Comparison of ENCODE assay signal across 21 cellular contexts in the genomic region with DNA sequence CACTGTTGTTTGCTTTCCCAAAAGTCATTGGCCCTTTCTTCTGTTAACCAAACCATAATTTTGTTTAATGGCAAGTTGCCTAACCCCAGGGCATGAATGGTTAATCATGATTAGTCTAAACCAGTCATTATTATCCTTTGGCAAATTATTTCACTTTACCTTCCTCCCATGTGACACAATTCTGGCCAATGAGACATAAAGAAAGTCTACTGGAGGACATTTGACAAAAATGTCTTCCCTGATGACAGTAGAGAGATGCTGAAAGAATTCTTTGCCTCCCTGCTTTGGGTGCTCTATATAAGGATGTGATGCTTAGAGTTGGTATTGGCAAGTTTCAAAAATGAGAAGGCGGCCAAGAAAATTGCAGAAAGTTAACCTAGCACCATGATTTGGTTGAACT.
A peak's percentile ranks its signal among the peaks of the same experiment; 100 is the strongest.
DNase-seq lines count a peak whose midpoint lies in the region; ATAC-seq, FAIRE-seq and TF ChIP-seq lines count a peak whose summit lies in the region.
"Had no signal": no experiment of that assay in that cellular context is flagged by ENCODE, and none has a peak within 500 bp of the region (broad histone marks: within the 10 kb centered on the region; RNA-seq: fewer than 3 reads in every experiment).

No MANE protein-coding gene starts in this region.

- peaks cover 7 to 26% of the 10 kb centered on the region in 2 experiments for H3K4me1 ChIP-seq in HCT116 (ENCODE audit: control insufficient read depth in 1 of 2, insufficient read depth in 2 of 2, low read length in 2 of 2)
- H3K4me1 ChIP-seq in K562 (replicated peaks in 1 of 2; ENCODE audit: control insufficient read depth in 2 of 2, insufficient read depth in 2 of 2, low read length in 2 of 2): no peaks in the 10 kb centered on the region

- DNase-seq in Caki2 (ENCODE audit: low read depth) (peak; percentile 48), HCT116 (ENCODE audit: low read depth, low spot score) (no peak), K562 (ENCODE audit: extremely low read depth in 1 of 4, low spot score in 3 of 4) (peak in 2 of 4 experiments; percentile 30 to 35), renal cortical epithelial cell (ENCODE audit: low read depth) (peak; percentile 65), urothelium cell line (ENCODE audit: low spot score) (no peak)
- DNase-seq in stimulated activated CD4-positive, alpha-beta T cell treated with anti-CD3 and anti-CD28 coated beads, Interleukin-4, amount 100 ng/mL, for 1 hour: no peak
- DNase-seq: AML-193, DMS153, GF-D8, Kasumi-1, MM.1S, NCI-H1105, NCI-H1694, NCI-H2081 treated with DMSO at 0.1 percent for 48 hours, NCI-H82, SW 1271, T-helper 2 cell had no signal

- CTCF ChIA-PET in HCT116 (lab: Charles Lee): no interaction called here
- CTCF ChIA-PET in K562 (lab: Yijun Ruan, JAX; ENCODE audit: low intra/inter-chr PET ratio): no interaction called here

- in situ Hi-C loops in Caki2 (cut with HindIII; ENCODE audit: low pct_unique_long_range_greater_than_20kb, low sequenced_read_pairs): no loop called here
- in situ Hi-C loops in K562 (cut with MboI): no loop called here

- no peak for FAIRE-seq in K562 (lab: Jason Lieb, UNC)
- no peak for FAIRE-seq in urothelium cell line (lab: Jason Lieb, UNC)
- FAIRE-seq: H1 had no signal

- no peaks in the 10 kb centered on the region for H3K27me3 ChIP-seq in HCT116 (ENCODE audit: insufficient read depth, low read length)
- no peaks in the 10 kb centered on the region for H3K27me3 ChIP-seq in K562 (ENCODE audit: control insufficient read depth in 2 of 2, insufficient read depth in 2 of 2, low read length in 2 of 2)

- H3K9ac ChIP-seq in HCT116 (ENCODE audit: low read length) (no peak overlapping the region), K562 (ENCODE audit: insufficient read depth in 1 of 2, low read depth in 2 of 2, low read length in 2 of 2) (no peak overlapping the region)

- intact Hi-C loops in HCT116 (cut with micrococcal nuclease): no loop called here
- intact Hi-C loops in K562 (cut with micrococcal nuclease): no loop called here

- TF ChIP-seq EP300 in K562 (IDR thresholded peaks at IDR 0.05; ENCODE audit: low read length): no peak

- POLR2A ChIA-PET in HCT116 (lab: Charles Lee): no interaction called here
- POLR2A ChIA-PET in K562 (lab: Yijun Ruan, JAX): interaction anchor here (2.4 kb wide), 1 partner anchor 14 kb away, joined by 8 read pairs; no protein-coding TSS in a partner anchor

- no peak for TF ChIP-seq RAD21 in HCT116 (IDR thresholded peaks at IDR 0.05; ENCODE audit: low read depth)
- TF ChIP-seq RAD21 in K562 (CRISPR knock-in tag; conservative IDR thresholded peaks at IDR 0.05 in 1 of 2, IDR thresholded peaks at IDR 0.05 in 1 of 2): no peak

- 0 out of 2 replicates have a peak, but pooled peaks cover 4% of the 10 kb centered on the region for H3K79me2 ChIP-seq in HCT116 (ENCODE audit: insufficient read depth, low read length)
- no peaks in the 10 kb centered on the region for H3K79me2 ChIP-seq in K562 (ENCODE audit: control insufficient read depth, insufficient read depth, low read length)

- H3K36me3 ChIP-seq in HCT116 (ENCODE audit: control insufficient read depth in 1 of 2, insufficient read depth in 2 of 2, low read length in 2 of 2) (no peaks in the 10 kb centered on the region; a peak in 1 of 4 replicates), K562 (ENCODE audit: control insufficient read depth, insufficient read depth, low read length) (peaks cover 31% of the 10 kb centered on the region; the same call in 1 of the 3 replicates)

- TF ChIP-seq POLR2A in HCT116 (IDR thresholded peaks at IDR 0.05; ENCODE audit: borderline replicate concordance, extremely low read depth, insufficient read depth, insufficient read length): no peak
- no peak for TF ChIP-seq POLR2A in K562 (conservative IDR thresholded peaks at IDR 0.05)

- peak overlapping the region; percentile 4; the same call in 1 of the 2 replicates for H3K4me2 ChIP-seq in HCT116 (ENCODE audit: low read length)
- no peak overlapping the region for H3K4me2 ChIP-seq in K562 (ENCODE audit: insufficient read depth, low read length)

- 0 out of 2 replicates have a peak, but pooled peaks cover 3% of the 10 kb centered on the region for H3K9me2 ChIP-seq in HCT116 (ENCODE audit: insufficient read depth)

- no peaks in the 10 kb centered on the region for H3K9me3 ChIP-seq in HCT116 (ENCODE audit: control insufficient read depth in 1 of 2, insufficient read depth in 1 of 2, low read depth in 1 of 2, low read length in 2 of 2)
- no peaks in the 10 kb centered on the region for H3K9me3 ChIP-seq in K562 (replicated peaks; ENCODE audit: control insufficient read depth, insufficient read depth, low read depth, low read length)

- H3K4me3 ChIP-seq in HCT116 (replicated peaks in 1 of 2; ENCODE audit: low read depth in 1 of 2, low read length in 2 of 2) (no peak overlapping the region), K562 (no peak overlapping the region)

- H3K27ac ChIP-seq in HCT116 (ENCODE audit: low read depth, low read length) (no peak overlapping the region), K562 (ENCODE audit: extremely low read depth, low read depth, low read length) (no peak overlapping the region)
- H3K27ac ChIP-seq: HL-60 had no signal

- ATAC-seq in HCT116: no peak
- no peak for ATAC-seq in K562
- ATAC-seq in HG03108 (IDR thresholded peaks at IDR 0.05; ENCODE audit: unreplicated experiment): no peak
- ATAC-seq: Panc1 had no signal

- H2AFZ ChIP-seq in HCT116 (ENCODE audit: low read depth, low read length, poor library complexity, severe bottlenecking) (no peak overlapping the region), K562 (ENCODE audit: low read depth, low read length) (no peak overlapping the region)

- BruUV-seq in HCT116 (replicated peaks; lab: Mats Ljungman, UMichigan) (no TSS peak), K562 (replicated peaks; lab: Mats Ljungman, UMichigan) (no TSS peak)

- 94% methylated on average over 1 of the region's 1 CpG for WGBS in K562 (ENCODE audit: insufficient coverage, low coverage, missing lambda C conversion rate)

- no peaks in the 10 kb centered on the region for H3K9me1 ChIP-seq in K562 (ENCODE audit: control insufficient read depth, insufficient read depth, low read length)

- RAD21 ChIA-PET in HCT116 (lab: Charles Lee; ENCODE audit: low non-redundant PET in 1 of 2, low total read pairs in 2 of 2, uncharacterized antibody in 2 of 2, unreplicated experiment in 2 of 2): no interaction called here

- TF ChIP-seq CTCF in HCT116 (IDR thresholded peaks at IDR 0.05 in 2 of 3, conservative IDR thresholded peaks at IDR 0.05 in 1 of 3; ENCODE audit: borderline replicate concordance in 1 of 3, insufficient read depth in 1 of 3, low read depth in 2 of 3, low read length in 2 of 3) (no peak), K562 (IDR thresholded peaks at IDR 0.05 in 2 of 3, conservative IDR thresholded peaks at IDR 0.05 in 1 of 3; ENCODE audit: insufficient read depth in 2 of 3, low read depth in 1 of 3, low read length in 3 of 3) (no peak)

- no peaks in the 10 kb centered on the region for H4K20me1 ChIP-seq in HCT116 (ENCODE audit: insufficient read depth)
- no peaks in the 10 kb centered on the region for H4K20me1 ChIP-seq in K562 (replicated peaks; ENCODE audit: control insufficient read depth, insufficient read depth, low read length)

TF ChIP-seq in HCT116, 20 proteins besides CTCF, POLR2A, EP300 and RAD21 (continues in another document):
- no peak for TF ChIP-seq TCF7L2 (IDR thresholded peaks at IDR 0.05; ENCODE audit: borderline replicate concordance, extremely low read depth, insufficient read depth, insufficient read length)
- TF ChIP-seq EZH2phosphoT487 (IDR thresholded peaks at IDR 0.05; ENCODE audit: borderline replicate concordance): no peak
- TF ChIP-seq CEBPB (IDR thresholded peaks at IDR 0.05; ENCODE audit: low read depth): no peak
- no peak for TF ChIP-seq YY1 (IDR thresholded peaks at IDR 0.05; ENCODE audit: extremely low read depth, insufficient replicate concordance, low read depth, low read length)
- TF ChIP-seq, protein P1, sequence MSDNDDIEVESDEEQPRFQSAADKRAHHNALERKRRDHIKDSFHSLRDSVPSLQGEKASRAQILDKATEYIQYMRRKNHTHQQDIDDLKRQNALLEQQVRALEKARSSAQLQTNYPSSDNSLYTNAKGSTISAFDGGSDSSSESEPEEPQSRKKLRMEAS (IDR thresholded peaks at IDR 0.05): no peak

TF ChIP-seq in K562, 482 proteins besides CTCF, POLR2A, EP300 and RAD21:
- TF ChIP-seq TAL1 (IDR thresholded peaks at IDR 0.05): no peak
- TF ChIP-seq, protein P2, sequence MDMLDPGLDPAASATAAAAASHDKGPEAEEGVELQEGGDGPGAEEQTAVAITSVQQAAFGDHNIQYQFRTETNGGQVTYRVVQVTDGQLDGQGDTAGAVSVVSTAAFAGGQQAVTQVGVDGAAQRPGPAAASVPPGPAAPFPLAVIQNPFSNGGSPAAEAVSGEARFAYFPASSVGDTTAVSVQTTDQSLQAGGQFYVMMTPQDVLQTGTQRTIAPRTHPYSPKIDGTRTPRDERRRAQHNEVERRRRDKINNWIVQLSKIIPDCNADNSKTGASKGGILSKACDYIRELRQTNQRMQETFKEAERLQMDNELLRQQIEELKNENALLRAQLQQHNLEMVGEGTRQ (CRISPR knock-in tag; IDR thresholded peaks at IDR 0.05): 0 out of 2 replicates have a peak, but pooled peaks have one; percentile 23
- TF ChIP-seq MTA3 (IDR thresholded peaks at IDR 0.05; ENCODE audit: borderline replicate concordance): no peak
- TF ChIP-seq ZBTB17 (CRISPR knock-in tag; IDR thresholded peaks at IDR 0.05): no peak
- TF ChIP-seq, protein P3, sequence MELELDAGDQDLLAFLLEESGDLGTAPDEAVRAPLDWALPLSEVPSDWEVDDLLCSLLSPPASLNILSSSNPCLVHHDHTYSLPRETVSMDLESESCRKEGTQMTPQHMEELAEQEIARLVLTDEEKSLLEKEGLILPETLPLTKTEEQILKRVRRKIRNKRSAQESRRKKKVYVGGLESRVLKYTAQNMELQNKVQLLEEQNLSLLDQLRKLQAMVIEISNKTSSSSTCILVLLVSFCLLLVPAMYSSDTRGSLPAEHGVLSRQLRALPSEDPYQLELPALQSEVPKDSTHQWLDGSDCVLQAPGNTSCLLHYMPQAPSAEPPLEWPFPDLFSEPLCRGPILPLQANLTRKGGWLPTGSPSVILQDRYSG (tag; conservative IDR thresholded peaks at IDR 0.05; ENCODE audit: low read depth): no peak
- TF ChIP-seq MIER1 (IDR thresholded peaks at IDR 0.05; ENCODE audit: low read depth): no peak
- TF ChIP-seq NCOA2 (IDR thresholded peaks at IDR 0.05; ENCODE audit: partially characterized antibody in 2 of 2): no peak
- no peak for TF ChIP-seq ZNF253 (CRISPR knock-in tag; conservative IDR thresholded peaks at IDR 0.05)

Comparison
In these comparisons a context has a peak if more than half of its experiments do, and no peak if none do; other contexts are left out.
1. DNase-seq: peak in Caki2 (single experiment) and renal cortical epithelial cell (single experiment); none in HCT116 (single experiment), urothelium cell line (single experiment) and stimulated activated CD4-positive, alpha-beta T cell treated with anti-CD3 and anti-CD28 coated beads, Interleukin-4, amount 100 ng/mL, for 1 hour (single experiment).